In the genomic region with DNA sequence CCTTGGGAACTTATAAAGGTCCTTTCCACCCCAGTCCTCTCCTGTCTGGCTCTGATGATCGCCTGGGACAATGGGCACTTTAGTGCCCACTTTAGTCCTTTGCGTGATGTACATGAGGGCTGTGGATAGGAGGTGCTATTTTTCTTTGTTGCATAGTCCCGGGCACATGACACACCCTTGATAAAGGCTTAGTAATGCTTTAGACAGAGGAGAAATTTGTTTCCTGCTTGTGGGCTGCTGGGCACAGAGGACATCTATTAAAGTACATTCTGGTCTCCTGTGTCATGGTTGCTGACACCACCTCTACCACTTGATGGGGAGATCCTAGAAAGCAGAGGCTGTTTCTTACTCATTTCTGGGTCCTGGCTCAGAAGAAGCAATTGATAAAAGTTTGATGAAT, we compare ENCODE assay signal across 1 cellular context.
TF ChIP-seq lines count a peak whose summit lies in the region.

No MANE protein-coding gene starts in this region.

TF ChIP-seq in HEK293T, 16 proteins besides CTCF, POLR2A, EP300 and RAD21:
- TF ChIP-seq LEF1 (IDR thresholded peaks at IDR 0.05; ENCODE audit: borderline replicate concordance), result no peak
- no peak for TF ChIP-seq ARNT (IDR thresholded peaks at IDR 0.05)
- TF ChIP-seq FOXM1 (IDR thresholded peaks at IDR 0.05; ENCODE audit: borderline replicate concordance), result no peak
- TF ChIP-seq HDGF (IDR thresholded peaks at IDR 0.05; ENCODE audit: borderline replicate concordance), result no peak
- TF ChIP-seq, protein P1, sequence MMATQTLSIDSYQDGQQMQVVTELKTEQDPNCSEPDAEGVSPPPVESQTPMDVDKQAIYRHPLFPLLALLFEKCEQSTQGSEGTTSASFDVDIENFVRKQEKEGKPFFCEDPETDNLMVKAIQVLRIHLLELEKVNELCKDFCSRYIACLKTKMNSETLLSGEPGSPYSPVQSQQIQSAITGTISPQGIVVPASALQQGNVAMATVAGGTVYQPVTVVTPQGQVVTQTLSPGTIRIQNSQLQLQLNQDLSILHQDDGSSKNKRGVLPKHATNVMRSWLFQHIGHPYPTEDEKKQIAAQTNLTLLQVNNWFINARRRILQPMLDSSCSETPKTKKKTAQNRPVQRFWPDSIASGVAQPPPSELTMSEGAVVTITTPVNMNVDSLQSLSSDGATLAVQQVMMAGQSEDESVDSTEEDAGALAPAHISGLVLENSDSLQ (IDR thresholded peaks at IDR 0.05), result no peak
- no peak for TF ChIP-seq SUZ12 (IDR thresholded peaks at IDR 0.05)
- TF ChIP-seq FOXA1 (IDR thresholded peaks at IDR 0.05), result no peak
- TF ChIP-seq L3MBTL2 (conservative IDR thresholded peaks at IDR 0.05), result no peak
